In the genomic region with DNA sequence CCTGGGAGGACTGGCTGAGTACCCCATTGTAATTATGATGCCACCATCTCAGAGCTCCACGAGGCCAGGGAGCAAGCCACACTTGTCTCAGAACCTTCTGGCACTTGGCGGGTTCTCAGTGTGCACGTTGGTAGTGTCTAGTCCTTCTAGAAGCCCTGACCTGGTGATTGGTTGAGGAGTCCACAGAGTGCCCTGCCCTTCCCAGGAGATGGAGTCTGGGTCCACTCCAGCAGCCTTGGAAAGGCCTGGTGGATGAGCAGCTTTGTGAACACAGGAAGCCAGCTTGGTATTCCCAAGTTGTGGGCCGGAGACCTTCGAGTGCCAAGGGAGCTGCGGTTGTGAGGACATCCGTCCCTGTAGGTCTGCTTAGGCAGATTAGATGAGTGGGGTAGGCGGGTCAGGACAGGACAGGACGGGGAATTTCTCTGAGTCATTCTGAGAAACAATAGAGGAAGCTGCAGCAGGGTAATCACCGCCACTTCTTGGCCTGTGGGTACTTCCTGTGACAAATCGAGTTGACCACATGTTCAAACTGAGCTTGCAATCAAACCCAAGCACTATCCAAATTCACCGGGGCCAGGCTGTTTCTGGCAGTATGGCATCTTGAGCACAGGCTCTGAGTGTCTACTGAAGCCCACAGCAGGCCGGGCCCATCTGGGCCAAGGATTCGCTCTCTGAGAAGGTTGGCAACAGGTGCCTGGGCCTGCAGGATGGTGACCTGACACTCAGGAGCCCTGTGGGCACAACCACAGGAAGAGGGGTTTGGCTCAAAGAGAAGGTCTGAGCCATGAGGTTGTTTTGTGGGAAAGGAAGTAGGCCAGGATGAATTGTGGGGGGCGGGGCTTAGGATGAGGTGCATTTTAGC, we compare ENCODE assay signal across 8 cellular contexts.
DNase-seq lines count a peak whose midpoint lies in the region; ATAC-seq lines count a peak whose summit lies in the region.

No MANE protein-coding gene starts in this region.

- DNase-seq in ELF-1 (ENCODE audit: low read depth, low spot score) (peak; percentile 65), medulla oblongata (ENCODE audit: extremely low spot score) (peak; percentile 90), NCI-H748 treated with DMSO at 0.1 percent for 48 hours (lab: John Stamatoyannopoulos, UW) (no peak)
- DNase-seq in activated CD4-positive, CD25-positive, alpha-beta regulatory T cell (lab: John Stamatoyannopoulos, UW) = peak in 3 of 4 experiments; percentile 10 to 19 (median 17)
- peak; percentile 47 to 75 for DNase-seq in central memory CD8-positive, alpha-beta T cell (ENCODE audit: low spot score in 2 of 2)
- peak; percentile 74 for DNase-seq in stimulated activated CD8-positive, alpha-beta memory T cell treated with anti-CD3 and anti-CD28 coated beads, Interleukin-4, amount 100 ng/mL, for 48 hours

- H3K27me3 Mint-ChIP-seq in IgD-negative memory B cell = peaks cover 64% of the 10 kb centered on the region
- H3K27me3 Mint-ChIP-seq in central memory CD8-positive, alpha-beta T cell = no peaks in the 10 kb centered on the region

- ATAC-seq in GM21737 (IDR thresholded peaks at IDR 0.05; ENCODE audit: unreplicated experiment) = peak; percentile 96
- ATAC-seq in central memory CD8-positive, alpha-beta T cell (replicated peaks; ENCODE audit: extremely low read depth, poor library complexity, severe bottlenecking) = peak; percentile 94

- peaks cover 6% of the 10 kb centered on the region for H3K36me3 Mint-ChIP-seq in IgD-negative memory B cell
- peaks cover 7% of the 10 kb centered on the region for H3K36me3 Mint-ChIP-seq in central memory CD8-positive, alpha-beta T cell (ENCODE audit: insufficient read depth)

- peaks cover 21 to 27% (median 23%) of the 10 kb centered on the region in 3 donors for H3K4me1 Mint-ChIP-seq in IgD-negative memory B cell
- H3K4me1 Mint-ChIP-seq in central memory CD8-positive, alpha-beta T cell = peaks cover 51% of the 10 kb centered on the region

- peak overlapping the region; percentile 73 to 93 (median 93) for H3K27ac Mint-ChIP-seq in IgD-negative memory B cell
- H3K27ac Mint-ChIP-seq in central memory CD8-positive, alpha-beta T cell (ENCODE audit: low read depth) = peak overlapping the region; percentile 94

- peak overlapping the region in 3 of 4 donors; percentile 46 to 84 (median 76) for H3K4me3 Mint-ChIP-seq in IgD-negative memory B cell
- peak overlapping the region; percentile 70 for H3K4me3 Mint-ChIP-seq in central memory CD8-positive, alpha-beta T cell

- H3K9me3 Mint-ChIP-seq in IgD-negative memory B cell = no peaks in the 10 kb centered on the region
- no peaks in the 10 kb centered on the region for H3K9me3 Mint-ChIP-seq in central memory CD8-positive, alpha-beta T cell
